In genomic region chr11:60933416-60933815, GRCh38 we compare ENCODE assay signal across 23 cellular contexts. TPM values are rescaled to one million over a fixed set of nuclear protein-coding genes. Genes with fewer than 3 reads are reported as not detected.
A peak's percentile ranks its signal among the peaks of the same experiment; 100 is the strongest.
DNase-seq lines count a peak whose midpoint lies in the region; ATAC-seq, FAIRE-seq and TF ChIP-seq lines count a peak whose summit lies in the region.
"Had no signal": no experiment of that assay in that cellular context is flagged by ENCODE, and none has a peak within 500 bp of the region (broad histone marks: within the 10 kb centered on the region; RNA-seq: fewer than 3 reads in every experiment).

No MANE protein-coding gene starts in this region.

- H3K79me2 ChIP-seq in GM12878 (ENCODE audit: control insufficient read depth, insufficient read depth, low read length) = no peaks in the 10 kb centered on the region

- SMC1A ChIA-PET in GM12878 (lab: Charles Lee; ENCODE audit: uncharacterized antibody, unreplicated experiment) = interaction anchor here (1.0 to 2.3 kb wide), 3 partner anchors 12 to 18 kb away, joined by 3 to 19 read pairs (median 4); no protein-coding TSS in a partner anchor

- TF ChIP-seq POLR2A in GM12878 (IDR thresholded peaks at IDR 0.05; ENCODE audit: low read depth, low read length) = peak; percentile 15; the same call in 1 of the 2 replicates

- no peak overlapping the region for H3K4me3 ChIP-seq in GM06990 (replicated peaks; ENCODE audit: low read depth, low read length)
- no peak overlapping the region for H3K4me3 ChIP-seq in HUES48 (ENCODE audit: low read depth, low read length)
- no peak overlapping the region for H3K4me3 ChIP-seq in GM12878
- no peak overlapping the region for H3K4me3 ChIP-seq in psoas muscle
- H3K4me3 ChIP-seq: GM23338, PC-9 had no signal

- 83% methylated on average over 18 of the region's 27 CpGs for whole genome bisulfite sequencing in GM12878 (ENCODE audit: insufficient coverage, insufficient replicate concordance, low lambda C conversion rate, missing lambda C conversion rate)
- 93 to 94% (median 94%) methylated on average over 27 of the region's 27 CpGs for WGBS in psoas muscle, 3 donors

- no peak overlapping the region for H3K4me2 ChIP-seq in GM12878 (ENCODE audit: control insufficient read depth, insufficient read depth)
- H3K4me2 ChIP-seq: GM23338, PC-9, SK-N-SH had no signal

- no peak for TF ChIP-seq EP300 in GM12878 (IDR thresholded peaks at IDR 0.05; ENCODE audit: borderline replicate concordance in 1 of 2, control insufficient read depth in 1 of 2, low read depth in 2 of 2, low read length in 2 of 2)

- RAD21 ChIA-PET in GM12878 (lab: Charles Lee; ENCODE audit: unreplicated experiment) = no interaction called here

- H3K9me3 ChIP-seq in HUES48 (ENCODE audit: control insufficient read depth, insufficient read depth, low read length) (no peaks in the 10 kb centered on the region), GM12878 (replicated peaks; ENCODE audit: control insufficient read depth, insufficient read depth, low read length) (no peaks in the 10 kb centered on the region), psoas muscle (no peaks in the 10 kb centered on the region)
- H3K9me3 ChIP-seq: SK-N-SH had no signal

- peaks cover 8% of the 10 kb centered on the region; the same call in 1 of the 2 replicates for H3K4me1 ChIP-seq in HUES48 (ENCODE audit: control insufficient read depth, insufficient read depth, low read length)
- peaks cover 17% of the 10 kb centered on the region for H3K4me1 ChIP-seq in GM12878 (ENCODE audit: control insufficient read depth, insufficient read depth, low read length)
- no peaks in the 10 kb centered on the region for H3K4me1 ChIP-seq in psoas muscle

- H3K36me3 ChIP-seq in GM06990 (ENCODE audit: control insufficient read depth, insufficient read depth, low read length) = peaks cover 8% of the 10 kb centered on the region
- peaks cover 70% of the 10 kb centered on the region for H3K36me3 ChIP-seq in HUES48 (ENCODE audit: control insufficient read depth, insufficient read depth, low read length)
- peaks cover 2 to 10% of the 10 kb centered on the region in 2 experiments for H3K36me3 ChIP-seq in GM12878 (ENCODE audit: control insufficient read depth in 2 of 2, insufficient read depth in 2 of 2, low read length in 1 of 2)
- no peaks in the 10 kb centered on the region for H3K36me3 ChIP-seq in psoas muscle (ENCODE audit: insufficient read depth in 1 of 2, low read depth in 1 of 2)

- in situ Hi-C loops in GM12878 (cut with MboI) = no loop called here

- no peak for ATAC-seq in GM12878
- no peak for ATAC-seq in psoas muscle
- ATAC-seq in HG03457 (IDR thresholded peaks at IDR 0.05; ENCODE audit: unreplicated experiment) = no peak
- ATAC-seq in GM19452 (IDR thresholded peaks at IDR 0.05; ENCODE audit: unreplicated experiment) = no peak
- no peak for ATAC-seq in GM18867 (IDR thresholded peaks at IDR 0.05; ENCODE audit: unreplicated experiment)

- intact Hi-C loops in GM12878 (cut with micrococcal nuclease; ENCODE audit: unreplicated experiment) = no loop called here
- intact Hi-C loops in psoas muscle (cut with DNase I) = no loop called here

- no peak for FAIRE-seq in GM12878 (lab: Jason Lieb, UNC)
- FAIRE-seq: HTR-8/SVneo had no signal

- H3K9ac ChIP-seq in HUES48 (ENCODE audit: low read depth, low read length) (no peak overlapping the region), GM12878 (ENCODE audit: control insufficient read depth, insufficient read depth, low read length) (no peak overlapping the region)
- H3K9ac ChIP-seq: SK-N-SH had no signal

- CTCF ChIA-PET in GM12878 (lab: Yijun Ruan, JAX) = interaction anchor here (0.5 kb wide), 1 partner anchor 394 kb away, joined by 3 read pairs; no protein-coding TSS in a partner anchor

- peak overlapping the region; percentile 86 for H3K27ac ChIP-seq in HUES48 (ENCODE audit: low read depth, low read length)
- no peak overlapping the region for H3K27ac ChIP-seq in GM12878 (ENCODE audit: control insufficient read depth, insufficient read depth)
- no peak overlapping the region for H3K27ac ChIP-seq in psoas muscle
- H3K27ac ChIP-seq: PC-9 had no signal

- POLR2A ChIA-PET in GM12878 (lab: Charles Lee) = interaction anchor here (0.6 to 1.7 kb wide), 2 partner anchors 21 to 291 kb away, joined by 3 to 5 read pairs; no protein-coding TSS in a partner anchor

- TF ChIP-seq RAD21 in GM12878 (IDR thresholded peaks at IDR 0.05; ENCODE audit: insufficient read depth, low read depth, low read length) = no peak

- no TSS peak for BruUV-seq in GM12878 (replicated peaks; lab: Mats Ljungman, UMichigan)

- H2AFZ ChIP-seq in GM12878 (ENCODE audit: control insufficient read depth, low read depth, low read length) = no peak overlapping the region
- H2AFZ ChIP-seq: GM23338, PC-9 had no signal

- DNase-seq in GM06990 (ENCODE audit: extremely low read depth, insufficient read length) = peak; percentile 28
- no peak for DNase-seq in GM12878 (ENCODE audit: low read depth, low spot score)
- DNase-seq in psoas muscle = peak; percentile 13 to 33
- DNase-seq: CD4-positive, CD25-positive, alpha-beta regulatory T cell; DND-41; HCEC 1CT; IMR-90; NCI-H1694 treated with DMSO at 0.1 percent for 48 hours; NCI-H446 treated with DMSO at 0.1 percent for 48 hours; NCI-H526 treated with DMSO at 0.1 percent for 48 hours; RPMI8226; SIG-M5 had no signal

- H4K20me1 ChIP-seq in GM12878 (ENCODE audit: control insufficient read depth, insufficient read depth) = no peaks in the 10 kb centered on the region

- TF ChIP-seq CTCF in GM06990 (IDR thresholded peaks at IDR 0.05; ENCODE audit: insufficient read depth, low read length, poor library complexity, severe bottlenecking) (no peak), GM12878 (IDR thresholded peaks at IDR 0.05 in 2 of 3, conservative IDR thresholded peaks at IDR 0.05 in 1 of 3; ENCODE audit: control insufficient read depth in 2 of 3, extremely low read depth in 1 of 3, insufficient read depth in 1 of 3, low read depth in 3 of 3, low read length in 3 of 3) (no peak), psoas muscle (IDR thresholded peaks at IDR 0.05) (no peak)

- H3K27me3 ChIP-seq in GM06990 (replicated peaks; ENCODE audit: control insufficient read depth, insufficient read depth, low read length) (no peaks in the 10 kb centered on the region), HUES48 (ENCODE audit: control insufficient read depth, insufficient read depth, low read length) (no peaks in the 10 kb centered on the region), GM12878 (replicated peaks in 1 of 2; ENCODE audit: control insufficient read depth in 2 of 2, insufficient read depth in 2 of 2, low read length in 1 of 2) (no peaks in the 10 kb centered on the region), psoas muscle (ENCODE audit: insufficient read depth in 3 of 3, low read length in 2 of 3) (no peaks in the 10 kb centered on the region)

RNA-seq across cellular contexts. Expression of gene TMEM132A, which starts 9.2 kb away (rescaled TPM):
- 7.0 and 7.3 TPM in 2 replicates for total RNA-seq in GM12878 (2013; cell fraction: nucleolus; rRNA removed)
- 6.4 and 14.1 TPM in 2 replicates for total RNA-seq in GM12878 (2014; rRNA removed)
- 4.1 and 5.6 TPM in 2 replicates for total RNA-seq in GM12878 (2014; rRNA removed; fragmentation: Illumina TruSeq; extraction: Trizol)
- total RNA-seq in GM12878 (2021) = 16.0 and 25.0 TPM in 2 replicates
- polyA plus RNA-seq in GM12878 (2011; ENCODE audit: low read depth) = 2.7 TPM
- 0.56 and 0.78 TPM in 2 replicates for polyA plus RNA-seq in GM12878 (2011; rRNA removed)
- 0.64 and 1.3 TPM in 2 replicates for polyA plus RNA-seq in GM12878 (2011; cell fraction: cytosol; rRNA removed)
- 16.2 and 17.6 TPM in 2 replicates for polyA plus RNA-seq in GM12878 (2011; cell fraction: nucleus; rRNA removed)
- polyA plus RNA-seq in GM12878 (2012) = 4.8 and 9.3 TPM in 2 replicates
- 1.5 and 1.7 TPM in 2 replicates for polyA plus RNA-seq in GM12878 (2014; fragmentation: Illumina TruSeq; extraction: Trizol)
- under 1 TPM; 0.16 to 0.79 TPM for polyA plus RNA-seq in GM12878 (2014; fragmentation: Nextera tagmentation; extraction: Ambion mirVana)
- polyA plus RNA-seq in GM12878 (2014; rRNA removed) = 9.9 and 14.6 TPM in 2 replicates
- polyA plus RNA-seq in GM12878 (2016; fragmentation: Nextera tagmentation; extraction: Ambion mirVana) = 1 to 10 TPM; 3.4 to 5.2 TPM
- polyA minus RNA-seq in GM12878 (2011; rRNA and poly(A)+ RNA removed) = 0.22 and 3.0 TPM in 2 replicates
- polyA minus RNA-seq in GM12878 (2011; cell fraction: cytosol; rRNA and poly(A)+ RNA removed) = 2.8 and 5.9 TPM in 2 replicates
- polyA minus RNA-seq in GM12878 (2011; cell fraction: nucleus; rRNA and poly(A)+ RNA removed) = 4.1 and 4.7 TPM in 2 replicates
- 1 to 10 TPM; 3.3 to 7.7 (median 6.1) TPM for total RNA-seq in psoas muscle
- 1 to 10 TPM; 2.0 to 3.7 (median 2.6) TPM for polyA plus RNA-seq in psoas muscle
- total RNA-seq: CD4-positive, CD25-positive, alpha-beta regulatory T cell had no signal
- polyA plus RNA-seq: CD4-positive, CD25-positive, alpha-beta regulatory T cell had no signal

RNA-seq across cellular contexts. Expression of gene SLC15A3, which starts 18.6 kb away (rescaled TPM):
- total RNA-seq in GM12878 (2013; cell fraction: nucleolus; rRNA removed) = 203 and 205 TPM in 2 replicates
- 71.3 and 83.5 TPM in 2 replicates for total RNA-seq in GM12878 (2014; rRNA removed)
- 51.5 and 56.3 TPM in 2 replicates for total RNA-seq in GM12878 (2014; rRNA removed; fragmentation: Illumina TruSeq; extraction: Trizol)
- 93.3 and 102 TPM in 2 replicates for total RNA-seq in GM12878 (2021)
- 36.2 TPM for polyA plus RNA-seq in GM12878 (2011; ENCODE audit: low read depth)
- polyA plus RNA-seq in GM12878 (2011; rRNA removed) = 18.2 and 44.9 TPM in 2 replicates
- polyA plus RNA-seq in GM12878 (2011; cell fraction: cytosol; rRNA removed) = 55.8 and 65.2 TPM in 2 replicates
- 80.5 and 92.2 TPM in 2 replicates for polyA plus RNA-seq in GM12878 (2011; cell fraction: nucleus; rRNA removed)
- polyA plus RNA-seq in GM12878 (2012) = 90.2 and 104 TPM in 2 replicates
- 11.7 and 54.8 TPM in 2 replicates for polyA plus RNA-seq in GM12878 (2014; fragmentation: Illumina TruSeq; extraction: Trizol)
- polyA plus RNA-seq in GM12878 (2014; fragmentation: Nextera tagmentation; extraction: Ambion mirVana) = 10 to 100 TPM; 17.7 to 55.4 TPM
- 71.9 and 83.8 TPM in 2 replicates for polyA plus RNA-seq in GM12878 (2014; rRNA removed)
- 10 to 100 TPM; 53.4 to 57.7 TPM for polyA plus RNA-seq in GM12878 (2016; fragmentation: Nextera tagmentation; extraction: Ambion mirVana)
- polyA minus RNA-seq in GM12878 (2011; rRNA and poly(A)+ RNA removed) = 99.9 and 126 TPM in 2 replicates
- 50.8 and 65.5 TPM in 2 replicates for polyA minus RNA-seq in GM12878 (2011; cell fraction: cytosol; rRNA and poly(A)+ RNA removed)
- polyA minus RNA-seq in GM12878 (2011; cell fraction: nucleus; rRNA and poly(A)+ RNA removed) = 57.2 and 89.6 TPM in 2 replicates
- total RNA-seq in psoas muscle = 10 to 100 TPM in 1 of 4 donors, 1 to 10 TPM in 3; 7.2 to 14.6 (median 8.6) TPM
- 10 to 100 TPM in 1 of 3 donors, 1 to 10 TPM in 2; 7.8 to 10.3 (median 8.2) TPM for polyA plus RNA-seq in psoas muscle
- total RNA-seq: A673, G401 had no signal
- polyA plus RNA-seq: SK-N-SH had no signal

RNA-seq across cellular contexts. Expression of gene TMEM109, which starts 19.5 kb away (rescaled TPM):
- 19.0 and 20.8 TPM in 2 replicates for total RNA-seq in GM12878 (2013; cell fraction: nucleolus; rRNA removed)
- total RNA-seq in GM12878 (2014; rRNA removed) = 62.8 and 66.8 TPM in 2 replicates
- 38.3 and 43.3 TPM in 2 replicates for total RNA-seq in GM12878 (2014; rRNA removed; fragmentation: Illumina TruSeq; extraction: Trizol)
- 124 and 128 TPM in 2 replicates for total RNA-seq in GM12878 (2021)
- polyA plus RNA-seq in GM12878 (2011; ENCODE audit: low read depth) = 52.2 TPM
- 8.1 and 25.7 TPM in 2 replicates for polyA plus RNA-seq in GM12878 (2011; rRNA removed)
- 37.4 and 37.6 TPM in 2 replicates for polyA plus RNA-seq in GM12878 (2011; cell fraction: cytosol; rRNA removed)
- polyA plus RNA-seq in GM12878 (2011; cell fraction: nucleus; rRNA removed) = 18.8 and 25.3 TPM in 2 replicates
- 42.7 and 46.8 TPM in 2 replicates for polyA plus RNA-seq in GM12878 (2012)
- 73.9 and 115 TPM in 2 replicates for polyA plus RNA-seq in GM12878 (2014; fragmentation: Illumina TruSeq; extraction: Trizol)
- 10 to 100 TPM; 21.9 to 52.9 TPM for polyA plus RNA-seq in GM12878 (2014; fragmentation: Nextera tagmentation; extraction: Ambion mirVana)
- polyA plus RNA-seq in GM12878 (2014; rRNA removed) = 104 and 117 TPM in 2 replicates
- 100 to 1,000 TPM; 179 to 199 TPM for polyA plus RNA-seq in GM12878 (2016; fragmentation: Nextera tagmentation; extraction: Ambion mirVana)
- polyA minus RNA-seq in GM12878 (2011; rRNA and poly(A)+ RNA removed) = 15.6 and 17.1 TPM in 2 replicates
- polyA minus RNA-seq in GM12878 (2011; cell fraction: cytosol; rRNA and poly(A)+ RNA removed) = 8.0 and 8.4 TPM in 2 replicates
- polyA minus RNA-seq in GM12878 (2011; cell fraction: nucleus; rRNA and poly(A)+ RNA removed) = 4.8 and 7.1 TPM in 2 replicates
- total RNA-seq in psoas muscle = 10 to 100 TPM; 70.2 to 73.4 (median 71.5) TPM
- polyA plus RNA-seq in psoas muscle = 100 to 1,000 TPM in 1 of 3 donors, 10 to 100 TPM in 2; 69.2 to 130 (median 78.1) TPM

RNA-seq across cellular contexts. Expression of gene PRPF19, which starts 27.0 kb away (rescaled TPM):
- total RNA-seq in GM12878 (2013; cell fraction: nucleolus; rRNA removed) = 51.1 and 62.0 TPM in 2 replicates
- total RNA-seq in GM12878 (2014; rRNA removed) (95.6 and 109 TPM in 2 replicates), GM12878 (2014; rRNA removed; fragmentation: Illumina TruSeq; extraction: Trizol) (48.7 and 53.1 TPM in 2 replicates), GM12878 (2021) (165 and 170 TPM in 2 replicates), psoas muscle (10 to 100 TPM; 45.7 to 71.7 (median 63.0) TPM)
- polyA plus RNA-seq in GM12878 (2011; ENCODE audit: low read depth) = 57.2 TPM
- polyA plus RNA-seq in GM12878 (2011; rRNA removed) (12.9 and 25.6 TPM in 2 replicates), GM12878 (2014; fragmentation: Illumina TruSeq; extraction: Trizol) (109 and 151 TPM in 2 replicates), GM12878 (2014; fragmentation: Nextera tagmentation; extraction: Ambion mirVana) (10 to 100 TPM in 1 of 2 experiments, 1 to 10 TPM in 1; 8.7 to 27.7 TPM), GM12878 (2014; rRNA removed) (74.4 and 88.5 TPM in 2 replicates), GM12878 (2016; fragmentation: Nextera tagmentation; extraction: Ambion mirVana) (10 to 100 TPM; 59.8 to 62.9 TPM), psoas muscle (100 to 1,000 TPM in 1 of 3 donors, 10 to 100 TPM in 2; 56.9 to 109 (median 67.4) TPM)
- polyA plus RNA-seq in GM12878 (2011; cell fraction: cytosol; rRNA removed) = 44.9 and 48.1 TPM in 2 replicates
- 51.8 and 78.3 TPM in 2 replicates for polyA plus RNA-seq in GM12878 (2011; cell fraction: nucleus; rRNA removed)
- polyA plus RNA-seq in GM12878 (2012) = 81.7 and 107 TPM in 2 replicates
- polyA minus RNA-seq in GM12878 (2011; rRNA and poly(A)+ RNA removed) = 20.9 and 45.0 TPM in 2 replicates
- 31.7 and 35.9 TPM in 2 replicates for polyA minus RNA-seq in GM12878 (2011; cell fraction: cytosol; rRNA and poly(A)+ RNA removed)
- 34.9 and 61.6 TPM in 2 replicates for polyA minus RNA-seq in GM12878 (2011; cell fraction: nucleus; rRNA and poly(A)+ RNA removed)

RNA-seq across cellular contexts. Expression of gene CD6, which starts 38.1 kb away (rescaled TPM):
- 0.61 and 2.5 TPM in 2 replicates for total RNA-seq in GM12878 (2013; cell fraction: nucleolus; rRNA removed)
- total RNA-seq in GM12878 (2014; rRNA removed) = 6.4 and 7.3 TPM in 2 replicates
- 3.1 and 3.3 TPM in 2 replicates for total RNA-seq in GM12878 (2014; rRNA removed; fragmentation: Illumina TruSeq; extraction: Trizol)
- total RNA-seq in GM12878 (2021) = 11.2 and 17.6 TPM in 2 replicates
- 0.34 TPM for polyA plus RNA-seq in GM12878 (2011; ENCODE audit: low read depth)
- 0.37 and 0.45 TPM in 2 replicates for polyA plus RNA-seq in GM12878 (2011; rRNA removed)
- 0.60 and 0.67 TPM in 2 replicates for polyA plus RNA-seq in GM12878 (2011; cell fraction: cytosol; rRNA removed)
- 2.1 and 2.6 TPM in 2 replicates for polyA plus RNA-seq in GM12878 (2011; cell fraction: nucleus; rRNA removed)
- polyA plus RNA-seq in GM12878 (2012) = 1.4 and 1.7 TPM in 2 replicates
- polyA plus RNA-seq in GM12878 (2014; fragmentation: Illumina TruSeq; extraction: Trizol) = 5.1 and 6.6 TPM in 2 replicates
- 1 to 10 TPM in 1 of 2 experiments, under 1 TPM in 1; 0.93 to 1.8 TPM for polyA plus RNA-seq in GM12878 (2014; fragmentation: Nextera tagmentation; extraction: Ambion mirVana)
- 5.9 and 6.8 TPM in 2 replicates for polyA plus RNA-seq in GM12878 (2014; rRNA removed)
- polyA plus RNA-seq in GM12878 (2016; fragmentation: Nextera tagmentation; extraction: Ambion mirVana) = 1 to 10 TPM; 6.8 to 7.2 TPM
- 0.15 and 0.41 TPM in 2 replicates for polyA minus RNA-seq in GM12878 (2011; rRNA and poly(A)+ RNA removed)
- 0.40 and 0.73 TPM in 2 replicates for polyA minus RNA-seq in GM12878 (2011; cell fraction: cytosol; rRNA and poly(A)+ RNA removed)
- 0.48 and 0.96 TPM in 2 replicates for polyA minus RNA-seq in GM12878 (2011; cell fraction: nucleus; rRNA and poly(A)+ RNA removed)
- under 1 TPM; 0.43 to 0.74 (median 0.49) TPM for total RNA-seq in psoas muscle
- polyA plus RNA-seq in psoas muscle = under 1 TPM; 0.05 to 0.34 (median 0.05) TPM
- total RNA-seq: A673, G401, IMR-90 had no signal
- polyA plus RNA-seq: BJ, GM23338, IMR-90, SK-N-SH had no signal
